Comparison of ENCODE assay signal across 8 cellular contexts in the genomic region with DNA sequence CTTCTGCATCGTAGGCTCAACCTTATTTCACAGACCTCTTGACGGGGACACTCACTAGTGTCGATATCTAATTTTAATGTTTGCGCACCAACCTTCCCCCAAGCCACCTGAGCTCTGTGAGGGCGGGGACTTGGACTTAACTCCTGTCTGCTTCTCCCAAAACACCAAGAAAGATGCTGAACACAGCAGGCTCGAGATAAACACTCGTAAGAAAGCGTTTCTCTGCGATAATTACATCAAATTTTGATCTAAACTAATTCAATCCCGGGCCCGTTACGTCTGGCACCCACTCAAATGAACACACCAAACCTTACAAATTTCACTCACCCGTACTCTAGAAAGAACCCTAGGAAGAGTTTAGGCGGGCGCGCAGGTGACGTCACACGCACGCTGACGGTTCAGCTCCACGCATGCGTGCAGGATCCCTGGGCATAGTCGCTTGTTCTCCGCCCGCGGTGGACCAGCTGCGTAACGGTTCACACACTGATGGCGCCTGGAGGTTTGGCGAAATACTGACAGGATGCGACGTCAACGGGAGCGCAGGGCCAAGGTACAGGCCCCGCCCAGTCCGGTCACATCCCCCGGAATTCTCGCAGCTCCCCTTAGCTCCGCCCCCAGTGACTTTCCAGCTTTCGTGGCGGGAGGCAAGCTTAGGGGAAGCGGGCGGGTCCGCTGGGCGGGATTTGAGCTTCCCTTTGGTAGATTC. TPM values are rescaled to one million over a fixed set of nuclear protein-coding genes. Genes with fewer than 3 reads are reported as not detected.
DNase-seq lines count a peak whose midpoint lies in the region; ATAC-seq lines count a peak whose summit lies in the region.

A gene with protein sequence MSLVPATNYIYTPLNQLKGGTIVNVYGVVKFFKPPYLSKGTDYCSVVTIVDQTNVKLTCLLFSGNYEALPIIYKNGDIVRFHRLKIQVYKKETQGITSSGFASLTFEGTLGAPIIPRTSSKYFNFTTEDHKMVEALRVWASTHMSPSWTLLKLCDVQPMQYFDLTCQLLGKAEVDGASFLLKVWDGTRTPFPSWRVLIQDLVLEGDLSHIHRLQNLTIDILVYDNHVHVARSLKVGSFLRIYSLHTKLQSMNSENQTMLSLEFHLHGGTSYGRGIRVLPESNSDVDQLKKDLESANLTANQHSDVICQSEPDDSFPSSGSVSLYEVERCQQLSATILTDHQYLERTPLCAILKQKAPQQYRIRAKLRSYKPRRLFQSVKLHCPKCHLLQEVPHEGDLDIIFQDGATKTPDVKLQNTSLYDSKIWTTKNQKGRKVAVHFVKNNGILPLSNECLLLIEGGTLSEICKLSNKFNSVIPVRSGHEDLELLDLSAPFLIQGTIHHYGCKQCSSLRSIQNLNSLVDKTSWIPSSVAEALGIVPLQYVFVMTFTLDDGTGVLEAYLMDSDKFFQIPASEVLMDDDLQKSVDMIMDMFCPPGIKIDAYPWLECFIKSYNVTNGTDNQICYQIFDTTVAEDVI (minus strand): TSS at position 359 of the 706 bp plus-strand sequence. CDS start 32,652 bp downstream, outside the sequence.

- H3K27me3 Mint-ChIP-seq in dendritic cell treated with granulocyte-macrophage colony-stimulating factor and Interleukin-4, amounts not matched to agents 40 ng/mL and 50 ng/mL, for 4 days = peaks cover 15% of the 10 kb centered on the region

- no peaks in the 10 kb centered on the region for H3K9me3 Mint-ChIP-seq in dendritic cell treated with granulocyte-macrophage colony-stimulating factor and Interleukin-4, amounts not matched to agents 40 ng/mL and 50 ng/mL, for 4 days

- H3K4me1 Mint-ChIP-seq in dendritic cell treated with granulocyte-macrophage colony-stimulating factor and Interleukin-4, amounts not matched to agents 40 ng/mL and 50 ng/mL, for 4 days (ENCODE audit: low read depth) = peaks cover 20% of the 10 kb centered on the region

- DNase-seq in C1 segment of cervical spinal cord (lab: John Stamatoyannopoulos, UW) = peak; percentile 78 to 99 (median 98)
- peak; percentile 94 for DNase-seq in NCI-H748 treated with DMSO at 0.1 percent for 48 hours (lab: John Stamatoyannopoulos, UW)
- DNase-seq in activated CD4-positive, alpha-beta T cell treated with anti-CD3 and anti-CD28 coated beads, Interleukin-2, amount 50 U/mL, for 24 hours (ENCODE audit: low read depth in 1 of 2, low spot score in 1 of 2) = peak; percentile 91 to 99
- peak; percentile 99 for DNase-seq in left lobe of liver (ENCODE audit: low spot score)
- DNase-seq in stimulated activated CD4-positive, alpha-beta T cell treated with anti-CD3 and anti-CD28 coated beads, Interleukin-2, amount 100 ng/mL, for 4 hours (ENCODE audit: low read depth) = peak; percentile 97

- H3K27ac Mint-ChIP-seq in dendritic cell treated with granulocyte-macrophage colony-stimulating factor and Interleukin-4, amounts not matched to agents 40 ng/mL and 50 ng/mL, for 4 days = peak within 1 kb of the TSS; percentile 92

- peak within 1 kb of the TSS; percentile 89 for H3K4me3 Mint-ChIP-seq in dendritic cell treated with granulocyte-macrophage colony-stimulating factor and Interleukin-4, amounts not matched to agents 40 ng/mL and 50 ng/mL, for 4 days

- ATAC-seq in GM19372 (IDR thresholded peaks at IDR 0.05; ENCODE audit: low read depth, unreplicated experiment) = peak; percentile 100
- peak; percentile 100 for ATAC-seq in HG03558 (IDR thresholded peaks at IDR 0.05; ENCODE audit: extremely low read depth, unreplicated experiment)
- ATAC-seq in left lobe of liver = peak; percentile 99

- H3K36me3 Mint-ChIP-seq in dendritic cell treated with granulocyte-macrophage colony-stimulating factor and Interleukin-4, amounts not matched to agents 40 ng/mL and 50 ng/mL, for 4 days (ENCODE audit: low read depth) = peaks cover 38% of the 10 kb centered on the region

- intact Hi-C loops in dendritic cell treated with granulocyte-macrophage colony-stimulating factor and Interleukin-4, amounts not matched to agents 40 ng/mL and 50 ng/mL, for 4 days (cut with micrococcal nuclease) = loop anchor here (5.0 kb wide), 2 partner anchors 1182 to 1392 kb away; partner anchors contain the start of gene WASL

RNA-seq across cellular contexts. Expression of the gene that starts here (rescaled TPM):
- 7.4 TPM for total RNA-seq in left lobe of liver

Comparison
In these comparisons a context has a peak if more than half of its experiments do, and no peak if none do; other contexts are left out.
1. Peak in every context shown above with its lines: DNase-seq and ATAC-seq.